Comparison of ENCODE assay signal across 15 cellular contexts in the genomic region with DNA sequence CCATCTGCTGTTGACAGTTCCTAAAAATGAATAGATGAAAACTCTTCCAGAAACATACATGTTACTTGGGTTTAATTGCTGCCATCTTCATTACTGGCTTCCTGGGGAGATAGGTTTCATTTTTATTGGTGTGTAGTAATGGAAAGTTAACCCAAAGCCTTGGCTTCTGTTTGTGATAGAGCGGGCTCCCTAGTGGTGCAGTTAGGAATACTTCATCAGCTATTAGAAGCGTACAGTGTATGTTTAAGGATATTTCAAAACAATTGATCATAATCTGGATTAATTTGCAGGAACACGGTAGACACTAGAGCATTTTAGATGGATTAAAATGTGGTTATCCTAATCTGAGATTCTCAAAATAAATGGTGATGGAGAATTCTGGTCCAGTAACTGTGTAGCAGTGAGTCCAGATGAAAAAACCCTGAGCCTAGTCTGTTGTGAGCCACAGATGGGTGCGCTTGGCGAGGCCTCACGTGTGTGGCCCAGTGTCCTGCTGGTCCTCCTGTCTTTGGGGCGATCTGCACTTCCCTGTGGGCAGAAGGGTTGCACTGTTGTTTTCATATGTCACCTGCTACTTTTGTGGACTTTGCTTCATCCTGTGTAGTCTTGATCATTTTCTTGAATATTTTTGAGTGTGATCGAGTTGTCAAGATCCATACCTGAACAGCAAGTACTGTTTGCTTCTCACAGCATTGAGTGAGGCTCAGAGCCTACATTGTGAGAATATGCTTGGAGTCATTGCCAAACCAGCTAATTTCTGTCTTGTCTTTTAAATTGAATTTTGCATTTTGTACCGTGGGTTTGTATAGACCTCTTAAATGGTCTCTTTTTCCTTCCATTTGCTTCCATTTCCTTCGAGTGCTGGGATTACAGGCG. TPM values are rescaled to one million over a fixed set of nuclear protein-coding genes. Genes with fewer than 3 reads are reported as not detected.
A peak's percentile ranks its signal among the peaks of the same experiment; 100 is the strongest.
DNase-seq lines count a peak whose midpoint lies in the region; ATAC-seq, FAIRE-seq and TF ChIP-seq lines count a peak whose summit lies in the region.
"Had no signal": no experiment of that assay in that cellular context is flagged by ENCODE, and none has a peak within 500 bp of the region (broad histone marks: within the 10 kb centered on the region; RNA-seq: fewer than 3 reads in every experiment).

No MANE protein-coding gene starts in this region.

- DNase-seq in activated CD4-positive, alpha-beta T cell treated with anti-CD3 and anti-CD28 coated beads for 36 hours, result no peak
- DNase-seq in activated CD4-positive, alpha-beta T cell treated with anti-CD3 and anti-CD28 coated beads, Interleukin-2, amount 50 U/mL, for 48 hours, result no peak
- DNase-seq in GM12878 (ENCODE audit: low read depth, low spot score) (no peak), cerebellar cortex (ENCODE audit: low spot score) (no peak)
- DNase-seq in naive thymus-derived CD4-positive, alpha-beta T cell, result no peak
- DNase-seq in stimulated activated CD4-positive, alpha-beta T cell treated with anti-CD3 and anti-CD28 coated beads, Interleukin-1b, Interleukin-23, amount 100 ng/mL, for 48 hours, result no peak
- DNase-seq: activated effector memory CD4-positive, alpha-beta T cell treated with Interleukin-2 at 50 U/mL for 16 hours; left lung; right cardiac atrium had no signal

- ATAC-seq in activated CD4-positive, alpha-beta T cell treated with anti-CD3 and anti-CD28 coated beads for 36 hours, result no peak
- ATAC-seq in GM12878 (peak; percentile 23), HG03108 (IDR thresholded peaks at IDR 0.05; ENCODE audit: unreplicated experiment) (no peak)
- no peak for ATAC-seq in naive thymus-derived CD4-positive, alpha-beta T cell

- in situ Hi-C loops in GM12878 (cut with MboI), result loop anchor here (25.0 kb wide), 1 partner anchor 380 kb away; no protein-coding TSS in a partner anchor

- CTCF ChIA-PET in activated CD4-positive, alpha-beta T cell treated with anti-CD3 and anti-CD28 coated beads for 36 hours (lab: Charles Lee), result interaction anchor here (0.6 to 6.8 kb wide), 21 partner anchors 8 to 1797 kb away, joined by 3 to 101 read pairs (median 5); no protein-coding TSS in a partner anchor
- CTCF ChIA-PET in GM12878 (lab: Yijun Ruan, JAX), result interaction anchor here (0.6 to 4.0 kb wide), 35 partner anchors 9 to 840 kb away, joined by 3 to 170 read pairs (median 4); a partner anchor contains a TSS
- CTCF ChIA-PET in naive thymus-derived CD4-positive, alpha-beta T cell (lab: Charles Lee), result interaction anchor here (0.6 to 4.9 kb wide), 11 partner anchors 9 to 777 kb away, joined by 3 to 78 read pairs (median 3); no protein-coding TSS in a partner anchor

- H3K4me2 ChIP-seq in Loucy (ENCODE audit: low read depth, low read length, poor library complexity, severe bottlenecking) (no peak overlapping the region), GM12878 (ENCODE audit: control insufficient read depth, insufficient read depth) (no peak overlapping the region)

- RAD21 ChIA-PET in GM12878 (lab: Charles Lee; ENCODE audit: unreplicated experiment), result interaction anchor here (0.8 to 3.4 kb wide), 7 partner anchors 14 to 170 kb away, joined by 3 to 47 read pairs (median 4); no protein-coding TSS in a partner anchor

- H3K36me3 Mint-ChIP-seq in activated CD4-positive, alpha-beta T cell treated with anti-CD3 and anti-CD28 coated beads for 36 hours (ENCODE audit: low read depth), result peaks cover 51% of the 10 kb centered on the region
- H3K36me3 Mint-ChIP-seq in naive thymus-derived CD4-positive, alpha-beta T cell, result peaks cover 12 to 47% (median 26%) of the 10 kb centered on the region in 5 donors

- H3K4me3 Mint-ChIP-seq in activated CD4-positive, alpha-beta T cell treated with anti-CD3 and anti-CD28 coated beads for 36 hours, result no peak overlapping the region
- no peak overlapping the region for H3K4me3 Mint-ChIP-seq in naive thymus-derived CD4-positive, alpha-beta T cell
- H3K4me3 Mint-ChIP-seq: activated CD4-positive, alpha-beta T cell treated with anti-CD3 and anti-CD28 coated beads, Interleukin-2, amount 10 ng/mL, durations not matched to agents 7 days and 5 days; nephron had no signal

- H3K9ac ChIP-seq in Loucy (ENCODE audit: low read depth, low read length, poor library complexity, severe bottlenecking) (peak overlapping the region; percentile 5), GM12878 (ENCODE audit: control insufficient read depth, insufficient read depth, low read length) (no peak overlapping the region)

- peaks cover 47% of the 10 kb centered on the region for H3K4me1 ChIP-seq in Loucy (ENCODE audit: insufficient read depth, low read length, poor library complexity, severe bottlenecking)
- peaks cover 19% of the 10 kb centered on the region for H3K4me1 ChIP-seq in GM12878 (ENCODE audit: control insufficient read depth, insufficient read depth, low read length)
- H3K4me1 ChIP-seq in naive thymus-derived CD4-positive, alpha-beta T cell (ENCODE audit: control insufficient read depth in 2 of 2, insufficient read depth in 2 of 2, low read length in 2 of 2), result peaks cover 19 to 25% of the 10 kb centered on the region in 2 donors

- H4K20me1 ChIP-seq in Loucy (ENCODE audit: insufficient read depth, low read length, poor library complexity, severe bottlenecking), result no peaks in the 10 kb centered on the region
- no peaks in the 10 kb centered on the region; the same call in 1 of the 2 replicates for H4K20me1 ChIP-seq in GM12878 (ENCODE audit: control insufficient read depth, insufficient read depth)

- H3K27me3 ChIP-seq in Loucy (ENCODE audit: insufficient read depth, low read length, poor library complexity, severe bottlenecking), result no peaks in the 10 kb centered on the region
- no peaks in the 10 kb centered on the region for H3K27me3 ChIP-seq in GM12878 (replicated peaks in 1 of 2; ENCODE audit: control insufficient read depth in 2 of 2, insufficient read depth in 2 of 2, low read length in 1 of 2)
- no peaks in the 10 kb centered on the region for H3K27me3 ChIP-seq in naive thymus-derived CD4-positive, alpha-beta T cell (ENCODE audit: control insufficient read depth in 2 of 2, insufficient read depth in 2 of 2, low read length in 2 of 2)
- H3K27me3 ChIP-seq: left lung, uterus had no signal

- H3F3A ChIP-seq in Loucy (ENCODE audit: low read depth), result peaks cover 26% of the 10 kb centered on the region

- TF ChIP-seq EP300 in GM12878 (IDR thresholded peaks at IDR 0.05; ENCODE audit: borderline replicate concordance in 1 of 2, control insufficient read depth in 1 of 2, low read depth in 2 of 2, low read length in 2 of 2), result no peak

- no peaks in the 10 kb centered on the region for H3K9me3 ChIP-seq in Loucy (ENCODE audit: insufficient read depth, low read depth, low read length)
- no peaks in the 10 kb centered on the region for H3K9me3 ChIP-seq in GM12878 (replicated peaks; ENCODE audit: control insufficient read depth, insufficient read depth, low read length)
- H3K9me3 ChIP-seq in naive thymus-derived CD4-positive, alpha-beta T cell (ENCODE audit: control insufficient read depth in 2 of 3, low read length in 3 of 3), result no peaks in the 10 kb centered on the region
- H3K9me3 ChIP-seq: left lung, uterus had no signal

- POLR2A ChIA-PET in activated CD4-positive, alpha-beta T cell treated with anti-CD3 and anti-CD28 coated beads for 36 hours (lab: Charles Lee), result interaction anchor here (0.7 kb wide), 1 partner anchor 9 kb away, joined by 5 read pairs; no protein-coding TSS in a partner anchor
- POLR2A ChIA-PET in GM12878 (lab: Charles Lee), result interaction anchor here (0.9 kb wide), 1 partner anchor 10 kb away, joined by 4 read pairs; no protein-coding TSS in a partner anchor
- POLR2A ChIA-PET in naive thymus-derived CD4-positive, alpha-beta T cell (lab: Charles Lee), result no interaction called here

- H3K27ac Mint-ChIP-seq in activated CD4-positive, alpha-beta T cell treated with anti-CD3 and anti-CD28 coated beads for 36 hours, result peak overlapping the region; percentile 69
- H3K27ac Mint-ChIP-seq in naive thymus-derived CD4-positive, alpha-beta T cell, result peak overlapping the region in 7 of 9 donors; percentile 0 to 48 (median 22)
- H3K27ac Mint-ChIP-seq: activated CD4-positive, alpha-beta T cell treated with anti-CD3 and anti-CD28 coated beads, Interleukin-2, amount 10 ng/mL, durations not matched to agents 7 days and 5 days had no signal

- TF ChIP-seq POLR2A in GM12878 (IDR thresholded peaks at IDR 0.05; ENCODE audit: low read depth, low read length), result no peak

- H3K79me2 ChIP-seq in Loucy (ENCODE audit: insufficient read depth, low read length) (peaks cover 25% of the 10 kb centered on the region; the same call in 1 of the 2 replicates), GM12878 (ENCODE audit: control insufficient read depth, insufficient read depth, low read length) (peaks cover 10% of the 10 kb centered on the region)

- peaks cover 75% of the 10 kb centered on the region for H3K36me3 ChIP-seq in Loucy (ENCODE audit: insufficient read depth, low read length)
- peaks cover 29 to 54% of the 10 kb centered on the region in 2 experiments for H3K36me3 ChIP-seq in GM12878 (ENCODE audit: control insufficient read depth in 2 of 2, insufficient read depth in 2 of 2, low read length in 1 of 2)
- peaks cover 14 to 72% (median 23%) of the 10 kb centered on the region in 3 experiments for H3K36me3 ChIP-seq in naive thymus-derived CD4-positive, alpha-beta T cell (ENCODE audit: control insufficient read depth in 2 of 3, insufficient read depth in 3 of 3, low read length in 3 of 3)
- H3K36me3 ChIP-seq: uterus had no signal

- H3K4me3 ChIP-seq in Loucy (ENCODE audit: low read length, poor library complexity, severe bottlenecking) (no peak overlapping the region), GM12878 (no peak overlapping the region)
- H3K4me3 ChIP-seq in naive thymus-derived CD4-positive, alpha-beta T cell (ENCODE audit: low read length), result no peak overlapping the region
- H3K4me3 ChIP-seq: left lung, uterus had no signal

- WGBS in GM12878 (ENCODE audit: insufficient coverage, insufficient replicate concordance, low lambda C conversion rate, missing lambda C conversion rate), result 49% methylated on average over 11 of the region's 11 CpGs

- H3K9me3 Mint-ChIP-seq in activated CD4-positive, alpha-beta T cell treated with anti-CD3 and anti-CD28 coated beads for 36 hours (ENCODE audit: low read depth), result no peaks in the 10 kb centered on the region
- H3K9me3 Mint-ChIP-seq in naive thymus-derived CD4-positive, alpha-beta T cell, result no peaks in the 10 kb centered on the region
- H3K9me3 Mint-ChIP-seq: activated CD4-positive, alpha-beta T cell treated with anti-CD3 and anti-CD28 coated beads, Interleukin-2, amount 10 ng/mL, durations not matched to agents 7 days and 5 days; nephron had no signal

- H3K9me2 ChIP-seq in Loucy (replicated peaks; ENCODE audit: low read depth, low read length), result no peaks in the 10 kb centered on the region

- no peaks in the 10 kb centered on the region for H3K27me3 Mint-ChIP-seq in activated CD4-positive, alpha-beta T cell treated with anti-CD3 and anti-CD28 coated beads for 36 hours
- H3K27me3 Mint-ChIP-seq in naive thymus-derived CD4-positive, alpha-beta T cell, result no peaks in the 10 kb centered on the region
- H3K27me3 Mint-ChIP-seq: activated CD4-positive, alpha-beta T cell treated with anti-CD3 and anti-CD28 coated beads, Interleukin-2, amount 10 ng/mL, durations not matched to agents 7 days and 5 days had no signal

- peak; percentile 52 for TF ChIP-seq RAD21 in GM12878 (IDR thresholded peaks at IDR 0.05; ENCODE audit: insufficient read depth, low read depth, low read length)

- H3K27ac ChIP-seq in GM12878 (ENCODE audit: control insufficient read depth, insufficient read depth), result 0 out of 2 replicates have a peak overlapping the region, but pooled peaks have one; percentile 1
- H3K27ac ChIP-seq in naive thymus-derived CD4-positive, alpha-beta T cell (ENCODE audit: low read depth, low read length), result no peak overlapping the region
- H3K27ac ChIP-seq: left lung had no signal

- no peak overlapping the region for H2AFZ ChIP-seq in Loucy (ENCODE audit: low read length)
- no peak overlapping the region for H2AFZ ChIP-seq in GM12878 (ENCODE audit: control insufficient read depth, low read depth, low read length)

- no TSS peak for BruUV-seq in GM12878 (replicated peaks; lab: Mats Ljungman, UMichigan)

- TF ChIP-seq CTCF in Loucy (conservative IDR thresholded peaks at IDR 0.05; ENCODE audit: low read length), result peak; percentile 51
- peak in 1 of 3 experiments; percentile 23; a peak in 1 of 6 replicates for TF ChIP-seq CTCF in GM12878 (IDR thresholded peaks at IDR 0.05 in 2 of 3, conservative IDR thresholded peaks at IDR 0.05 in 1 of 3; ENCODE audit: control insufficient read depth in 2 of 3, extremely low read depth in 1 of 3, insufficient read depth in 1 of 3, low read depth in 3 of 3, low read length in 3 of 3)

- peaks cover 33% of the 10 kb centered on the region for H3K4me1 Mint-ChIP-seq in activated CD4-positive, alpha-beta T cell treated with anti-CD3 and anti-CD28 coated beads for 36 hours
- H3K4me1 Mint-ChIP-seq in naive thymus-derived CD4-positive, alpha-beta T cell, result peaks cover 20 to 42% (median 30%) of the 10 kb centered on the region in 7 donors

- intact Hi-C loops in activated CD4-positive, alpha-beta T cell treated with anti-CD3 and anti-CD28 coated beads for 36 hours (cut with DNase I, micrococcal nuclease), result loop anchor here (1.0 to 10.0 kb wide), 6 partner anchors 123 to 840 kb away; a partner anchor contains a TSS
- intact Hi-C loops in GM12878 (cut with micrococcal nuclease; ENCODE audit: unreplicated experiment), result loop anchor here (1.0 to 10.0 kb wide), 3 partner anchors 29 to 843 kb away; no protein-coding TSS in a partner anchor
- intact Hi-C loops in naive thymus-derived CD4-positive, alpha-beta T cell (cut with micrococcal nuclease), result loop anchor here (1.0 to 5.0 kb wide), 6 partner anchors 29 to 840 kb away; no protein-coding TSS in a partner anchor

- SMC1A ChIA-PET in GM12878 (lab: Charles Lee; ENCODE audit: uncharacterized antibody, unreplicated experiment), result interaction anchor here (0.6 to 3.6 kb wide), 11 partner anchors 10 to 169 kb away, joined by 3 to 58 read pairs (median 4); no protein-coding TSS in a partner anchor

- no peak for FAIRE-seq in GM12878 (lab: Jason Lieb, UNC)

RNA-seq across cellular contexts. Expression of a gene that starts 44.5 kb away (rescaled TPM):
- not detected for total RNA-seq in activated CD4-positive, alpha-beta T cell treated with anti-CD3 and anti-CD28 coated beads for 36 hours
- not detected in 2 replicates for total RNA-seq in GM12878 (2013; cell fraction: nucleolus; rRNA removed)
- total RNA-seq in GM12878 (2014; rRNA removed) (not detected in 2 replicates), GM12878 (2014; rRNA removed; fragmentation: Illumina TruSeq; extraction: Trizol) (not detected in 2 replicates), GM12878 (2021) (not detected in 2 replicates)
- polyA plus RNA-seq in GM12878 (2011; ENCODE audit: low read depth), result not detected
- polyA plus RNA-seq in GM12878 (2011; rRNA removed) (not detected in 2 replicates), GM12878 (2014; fragmentation: Illumina TruSeq; extraction: Trizol) (not detected in 2 replicates), GM12878 (2014; fragmentation: Nextera tagmentation; extraction: Ambion mirVana) (not detected), GM12878 (2014; rRNA removed) (not detected in 2 replicates), GM12878 (2016; fragmentation: Nextera tagmentation; extraction: Ambion mirVana) (not detected)
- 0.02 TPM in 1 of 2 replicates, not detected in the other for polyA plus RNA-seq in GM12878 (2011; cell fraction: cytosol; rRNA removed)
- polyA plus RNA-seq in GM12878 (2011; cell fraction: nucleus; rRNA removed), result 0.01 TPM in 1 of 2 replicates, not detected in the other
- not detected in 2 replicates for polyA plus RNA-seq in GM12878 (2012)
- polyA minus RNA-seq in GM12878 (2011; rRNA and poly(A)+ RNA removed), result not detected in 2 replicates
- not detected in 2 replicates for polyA minus RNA-seq in GM12878 (2011; cell fraction: cytosol; rRNA and poly(A)+ RNA removed)
- polyA minus RNA-seq in GM12878 (2011; cell fraction: nucleus; rRNA and poly(A)+ RNA removed), result not detected in 2 replicates
- total RNA-seq in naive thymus-derived CD4-positive, alpha-beta T cell, result not detected
- not detected for polyA plus RNA-seq in naive thymus-derived CD4-positive, alpha-beta T cell
- total RNA-seq: activated CD4-positive, alpha-beta T cell treated with anti-CD3 and anti-CD28 coated beads, Interleukin-2, amount 10 ng/mL, durations not matched to agents 7 days and 5 days; LHCN-M2; right cardiac atrium had no signal
- polyA plus RNA-seq: right cardiac atrium had no signal
